Comparison of ENCODE assay signal across 1 cellular context in genomic region chr15:89936051-89936792, GRCh38.
TF ChIP-seq lines count a peak whose summit lies in the region.

No MANE protein-coding gene starts in this region.

TF ChIP-seq in WTC11, 78 proteins besides CTCF, POLR2A, EP300 and RAD21 (continued from another document):
- TF ChIP-seq USF1 (CRISPR knock-in tag; IDR thresholded peaks at IDR 0.05) (no peak), HMGXB4 (CRISPR knock-in tag; IDR thresholded peaks at IDR 0.05) (no peak), TEAD4 (CRISPR knock-in tag; IDR thresholded peaks at IDR 0.05) (no peak), ARID4B (CRISPR knock-in tag; IDR thresholded peaks at IDR 0.05; ENCODE audit: borderline replicate concordance) (no peak)
